8 cellular contexts compared by ENCODE assay signal in genomic region chr18:11908182-11909080, GRCh38. TPM values are rescaled to one million over a fixed set of nuclear protein-coding genes. Genes with fewer than 3 reads are reported as not detected.
DNase-seq lines count a peak whose midpoint lies in the region; ATAC-seq and TF ChIP-seq lines count a peak whose summit lies in the region.

TSS of gene MPPE1 (minus strand) at chr18:11908317. CDS start at chr18:11897264, 11,053 bp downstream.

- no peaks in the 10 kb centered on the region for H3K36me3 ChIP-seq in neural cell (ENCODE audit: insufficient read depth, low read length)
- peaks cover 0 to 24% (median 11%) of the 10 kb centered on the region in 4 donors for H3K36me3 ChIP-seq in stomach

- no peak for TF ChIP-seq CTCF in fibroblast of the aortic adventitia (IDR thresholded peaks at IDR 0.05; ENCODE audit: insufficient read depth, low read length)
- peak; percentile 18 for TF ChIP-seq CTCF in neural cell (IDR thresholded peaks at IDR 0.05; ENCODE audit: poor library complexity, severe bottlenecking)
- TF ChIP-seq CTCF in stomach (IDR thresholded peaks at IDR 0.05) = peak in 1 of 7 experiments; percentile 6

- peak in 2 of 4 donors; percentile 84 to 86 for TF ChIP-seq POLR2A in stomach (IDR thresholded peaks at IDR 0.05)

- intact Hi-C loops in stomach (cut with DNase I; ENCODE audit: low total_unique reads) = loop anchor here (10.0 kb wide), 1 partner anchor 54 kb away; the partner anchor contains the start of gene CHMP1B

- H3K4me3 ChIP-seq in fibroblast of the aortic adventitia (ENCODE audit: low read depth, low read length) (peak within 1 kb of the TSS; percentile 88), neural cell (ENCODE audit: low read length) (peak within 1 kb of the TSS; percentile 95), stomach (peak within 1 kb of the TSS; percentile 55 to 89 (median 69))

- H3K79me2 ChIP-seq in neural cell (replicated peaks; ENCODE audit: insufficient read depth, low read length) = no peaks in the 10 kb centered on the region

- TF ChIP-seq RAD21 in neural cell (conservative IDR thresholded peaks at IDR 0.05) = peak; percentile 32

- TF ChIP-seq EP300 in neural cell (conservative IDR thresholded peaks at IDR 0.05; ENCODE audit: poor library complexity, severe bottlenecking) (peak; percentile 53), stomach (IDR thresholded peaks at IDR 0.05) (no peak)

- H3K4me2 ChIP-seq in neural cell (ENCODE audit: low read length) = peak within 1 kb of the TSS; percentile 84

- H3K27ac ChIP-seq in neural cell (ENCODE audit: low read length) (peak within 1 kb of the TSS; percentile 90), stomach (peak within 1 kb of the TSS; percentile 98 to 100 (median 98))

- H3K9me3 ChIP-seq in neural cell (ENCODE audit: low read length) (no peaks in the 10 kb centered on the region), stomach (no peaks in the 10 kb centered on the region)

- ATAC-seq in GM21825 (IDR thresholded peaks at IDR 0.05; ENCODE audit: unreplicated experiment) = peak; percentile 83

- H3K9me2 ChIP-seq in neural cell (ENCODE audit: insufficient read depth, low read length) = no peaks in the 10 kb centered on the region

- peak within 1 kb of the TSS; percentile 96 for H3K9ac ChIP-seq in neural cell (ENCODE audit: low read length)

- H2AFZ ChIP-seq in neural cell (ENCODE audit: low read depth, low read length) = peak within 1 kb of the TSS; percentile 88

- WGBS in stomach, 5 donors = 0 to 1% (median 0%) methylated on average over 48 to 110 of the region's 110 CpGs

- no peaks in the 10 kb centered on the region for H4K20me1 ChIP-seq in neural cell (ENCODE audit: insufficient read depth)

- H3K4me1 ChIP-seq in stomach = peaks cover 14 to 26% (median 22%) of the 10 kb centered on the region in 4 donors

- peak; percentile 88 for DNase-seq in Daoy (ENCODE audit: low read depth)
- DNase-seq in Kasumi-1 (lab: John Stamatoyannopoulos, UW) = peak; percentile 87 to 89
- peak; percentile 63 to 85 for DNase-seq in SHP77 (lab: John Stamatoyannopoulos, UW)
- peak; percentile 81 for DNase-seq in activated effector memory CD4-positive, alpha-beta T cell treated with Interleukin-2 at 50 U/mL for 16 hours
- DNase-seq in fibroblast of the aortic adventitia (ENCODE audit: low read depth) = peak; percentile 75
- peak; percentile 93 for DNase-seq in stomach

- H3K27me3 ChIP-seq in neural cell (ENCODE audit: insufficient read depth, low read depth, low read length) (no peaks in the 10 kb centered on the region), stomach (no peaks in the 10 kb centered on the region)

- H3F3A ChIP-seq in neural cell (ENCODE audit: insufficient read depth, low read length, poor library complexity, severe bottlenecking) = no peaks in the 10 kb centered on the region

TF ChIP-seq in neural cell, 6 proteins besides CTCF, POLR2A, EP300 and RAD21:
- TF ChIP-seq SMC3 (conservative IDR thresholded peaks at IDR 0.05; ENCODE audit: poor library complexity) (peak; percentile 20), EZH2 (IDR thresholded peaks at IDR 0.05; ENCODE audit: borderline replicate concordance, insufficient read depth, low read length, poor library complexity, severe bottlenecking) (no peak), REST (IDR thresholded peaks at IDR 0.05; ENCODE audit: borderline replicate concordance) (peak; percentile 39), MXI1 (conservative IDR thresholded peaks at IDR 0.05; ENCODE audit: poor library complexity, severe bottlenecking) (peak; percentile 68), TAF1 (IDR thresholded peaks at IDR 0.05; ENCODE audit: low read depth) (peak; percentile 87), POLR2AphosphoS5 (IDR thresholded peaks at IDR 0.05) (peak; percentile 86)

RNA-seq across cellular contexts. Expression of gene MPPE1, which starts in this region (rescaled TPM):
- 9.5 and 10.5 TPM in 2 replicates for total RNA-seq in Daoy (2014; rRNA removed; shearing (Covaris generic))
- total RNA-seq in fibroblast of the aortic adventitia (ENCODE audit: low replicate concordance) (24.0 and 65.0 TPM in 2 replicates), stomach (10 to 100 TPM; 15.2 to 82.0 (median 53.8) TPM)
- polyA plus RNA-seq in neural cell (48.3 and 53.4 TPM in 2 replicates), stomach (10 to 100 TPM; 17.3 to 20.6 (median 19.6) TPM)
- 22.4 and 26.3 TPM in 2 replicates for polyA minus RNA-seq in neural cell

Comparison
In these comparisons a context has a peak if more than half of its experiments do, and no peak if none do; other contexts are left out.
1. Peak in every context shown above with its lines: DNase-seq, ATAC-seq, H3K4me3 ChIP-seq and H3K27ac ChIP-seq.